ENCODE assay signal across 22 cellular contexts in the genomic region with DNA sequence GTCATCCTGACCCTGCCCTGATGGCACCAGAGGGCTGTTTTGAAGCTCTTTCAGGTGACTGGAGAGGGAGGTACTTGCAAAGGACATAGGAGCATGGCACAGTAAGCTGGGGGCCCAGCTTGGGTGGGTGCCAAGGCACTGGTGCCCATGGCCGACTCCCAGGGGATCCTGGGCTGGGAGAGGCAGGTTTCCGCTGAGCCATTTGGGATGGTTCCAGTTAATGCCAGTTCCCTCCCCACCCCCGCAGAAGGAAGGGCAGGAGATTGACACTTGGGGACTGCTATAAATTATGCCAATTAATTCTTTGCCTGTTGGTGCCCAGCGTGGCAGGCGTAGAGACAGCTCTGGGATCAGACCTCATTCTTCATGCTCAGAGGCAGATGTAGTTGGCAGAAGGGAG. TPM values are rescaled to one million over a fixed set of nuclear protein-coding genes. Genes with fewer than 3 reads are reported as not detected.
"Had no signal": no experiment of that assay in that cellular context is flagged by ENCODE, and none has a peak within 500 bp of the region (broad histone marks: within the 10 kb centered on the region; RNA-seq: fewer than 3 reads in every experiment).

No MANE protein-coding gene starts in this region.

- H3K27ac ChIP-seq: KMS-11, SJCRH30 had no signal

- H3K4me1 ChIP-seq: SJCRH30 had no signal

- FAIRE-seq: K562 had no signal

- DNase-seq: Kasumi-1, MM.1S, NCI-H1092 treated with DMSO at 0.1 percent for 48 hours, NCI-H1417 treated with DMSO at 0.1 percent for 48 hours, NCI-H146, NCI-H187 treated with DMSO at 0.1 percent for 48 hours, NCI-H2029 treated with DMSO at 0.1 percent for 48 hours, NCI-H2171 treated with DMSO at 0.1 percent for 48 hours, NCI-H345, NCI-H446 treated with DMSO at 0.1 percent for 48 hours, NCI-H510A treated with DMSO at 0.1 percent for 48 hours, NCI-H526, NCI-H82, PC-3, SHP77 treated with DMSO at 0.1 percent for 48 hours, SJCRH30, T-helper 1 cell had no signal

- ATAC-seq: K562, Panc1, PC-3, SK-N-SH treated with all-trans-retinoic acid at 6 μM for 48 hours had no signal

- H3K27me3 ChIP-seq: SJCRH30 had no signal

- H3K9me3 ChIP-seq: SJCRH30 had no signal

- H3K4me3 ChIP-seq: K562, SJCRH30 had no signal

RNA-seq across cellular contexts. Expression of a gene that starts 26.1 kb away (rescaled TPM):
- total RNA-seq: OCI-LY7 had no signal

RNA-seq across cellular contexts. Expression of a gene that starts 42.8 kb away (rescaled TPM):
- total RNA-seq: K562, OCI-LY7, PC-3, SJCRH30 had no signal
